Comparison of ENCODE assay signal across 23 cellular contexts in the genomic region with DNA sequence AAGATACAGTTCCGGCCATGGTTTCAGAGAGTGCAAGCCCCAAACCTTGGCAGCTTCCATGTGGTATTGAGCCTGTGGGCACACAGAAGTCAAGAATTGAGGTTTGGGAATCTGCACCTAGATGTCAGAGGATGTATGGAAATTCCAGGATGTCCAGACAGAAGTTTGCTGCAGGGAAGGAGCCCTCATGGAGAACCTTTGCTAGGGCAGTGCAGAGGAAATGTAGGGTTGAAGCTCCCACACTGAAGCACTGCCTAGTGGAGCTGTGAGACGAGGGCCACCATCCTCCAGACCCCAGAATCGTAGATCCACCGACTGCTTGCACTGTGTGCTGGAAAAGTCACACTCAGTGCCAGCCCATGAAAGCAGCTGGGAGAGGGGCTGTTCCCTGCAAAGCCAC.
"Had no signal": no experiment of that assay in that cellular context is flagged by ENCODE, and none has a peak within 500 bp of the region (broad histone marks: within the 10 kb centered on the region; RNA-seq: fewer than 3 reads in every experiment).

No MANE protein-coding gene starts in this region.

- ATAC-seq: effector memory CD8-positive, alpha-beta T cell; esophagus mucosa; gastrocnemius medialis; heart right ventricle; left cardiac atrium; left lung; left ventricle myocardium superior; lower lobe of right lung had no signal

- H3K4me3 ChIP-seq: coronary artery, esophagus squamous epithelium, gastrocnemius medialis, heart right ventricle, left lung, lower lobe of right lung had no signal

- H3K4me3 Mint-ChIP-seq: effector memory CD8-positive, alpha-beta T cell; endodermal cell; memory B cell had no signal

- H3K36me3 ChIP-seq: esophagus squamous epithelium, gastrocnemius medialis, heart right ventricle, left lung, lower lobe of right lung had no signal

- H3K27me3 ChIP-seq: esophagus squamous epithelium, gastrocnemius medialis, heart right ventricle, left lung had no signal

- H3K4me1 ChIP-seq: esophagus squamous epithelium, gastrocnemius medialis, heart right ventricle, left lung, lower lobe of right lung had no signal

- H3K27me3 Mint-ChIP-seq: effector memory CD8-positive, alpha-beta T cell had no signal

- DNase-seq: dermis blood vessel endothelial cell; effector CD8-positive, alpha-beta T cell; effector memory CD8-positive, alpha-beta T cell; endodermal cell; erythroblast; esophagus squamous epithelium; foreskin fibroblast; foreskin melanocyte; gastrocnemius medialis; glutamatergic neuron; head of caudate nucleus; heart right ventricle; hippocampal formation; left cardiac atrium; left ventricle myocardium superior; lower lobe of right lung; mesendoderm; midbrain had no signal

- H3K27ac Mint-ChIP-seq: effector memory CD8-positive, alpha-beta T cell; endodermal cell; memory B cell had no signal

- H3K27ac ChIP-seq: coronary artery, epithelial cell of prostate, esophagus squamous epithelium, gastrocnemius medialis, heart right ventricle, left lung, lower lobe of right lung had no signal

- H3K9me3 ChIP-seq: gastrocnemius medialis had no signal

- H3K4me1 Mint-ChIP-seq: endodermal cell, memory B cell had no signal
